Comparison of ENCODE assay signal across 2 cellular contexts in genomic region chr4:2837110-2837903, GRCh38.
TF ChIP-seq lines count a peak whose summit lies in the region.

No MANE protein-coding gene starts in this region.

TF ChIP-seq in IMR-90, 13 proteins besides CTCF, POLR2A, EP300 and RAD21 (continued from another document):
- TF ChIP-seq ELK1 (IDR thresholded peaks at IDR 0.05; ENCODE audit: borderline replicate concordance, low read depth, low read length) (no peak), NFE2L2 (IDR thresholded peaks at IDR 0.05; ENCODE audit: low read depth, low read length) (no peak), CEBPB (IDR thresholded peaks at IDR 0.05; ENCODE audit: low read depth, low read length) (no peak), MXI1 (IDR thresholded peaks at IDR 0.05; ENCODE audit: borderline replicate concordance, low read depth, low read length) (no peak), MAFK (IDR thresholded peaks at IDR 0.05; ENCODE audit: low read depth, low read length) (no peak), MAZ (IDR thresholded peaks at IDR 0.05; ENCODE audit: borderline replicate concordance, low read depth, low read length) (no peak), BHLHE40 (IDR thresholded peaks at IDR 0.05; ENCODE audit: low read depth, low read length) (no peak)
- TF ChIP-seq, protein P1, sequence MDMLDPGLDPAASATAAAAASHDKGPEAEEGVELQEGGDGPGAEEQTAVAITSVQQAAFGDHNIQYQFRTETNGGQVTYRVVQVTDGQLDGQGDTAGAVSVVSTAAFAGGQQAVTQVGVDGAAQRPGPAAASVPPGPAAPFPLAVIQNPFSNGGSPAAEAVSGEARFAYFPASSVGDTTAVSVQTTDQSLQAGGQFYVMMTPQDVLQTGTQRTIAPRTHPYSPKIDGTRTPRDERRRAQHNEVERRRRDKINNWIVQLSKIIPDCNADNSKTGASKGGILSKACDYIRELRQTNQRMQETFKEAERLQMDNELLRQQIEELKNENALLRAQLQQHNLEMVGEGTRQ (IDR thresholded peaks at IDR 0.05; ENCODE audit: low read depth, low read length), result no peak

TF ChIP-seq in HEK293T, 16 proteins besides CTCF, POLR2A, EP300 and RAD21 (continued from another document):
- TF ChIP-seq L3MBTL2 (conservative IDR thresholded peaks at IDR 0.05) (no peak), CTBP1 (IDR thresholded peaks at IDR 0.05; ENCODE audit: borderline replicate concordance) (no peak), SP1 (IDR thresholded peaks at IDR 0.05) (no peak), FOXK2 (IDR thresholded peaks at IDR 0.05) (no peak), HDGF (IDR thresholded peaks at IDR 0.05; ENCODE audit: borderline replicate concordance) (no peak)
